In the genomic region with DNA sequence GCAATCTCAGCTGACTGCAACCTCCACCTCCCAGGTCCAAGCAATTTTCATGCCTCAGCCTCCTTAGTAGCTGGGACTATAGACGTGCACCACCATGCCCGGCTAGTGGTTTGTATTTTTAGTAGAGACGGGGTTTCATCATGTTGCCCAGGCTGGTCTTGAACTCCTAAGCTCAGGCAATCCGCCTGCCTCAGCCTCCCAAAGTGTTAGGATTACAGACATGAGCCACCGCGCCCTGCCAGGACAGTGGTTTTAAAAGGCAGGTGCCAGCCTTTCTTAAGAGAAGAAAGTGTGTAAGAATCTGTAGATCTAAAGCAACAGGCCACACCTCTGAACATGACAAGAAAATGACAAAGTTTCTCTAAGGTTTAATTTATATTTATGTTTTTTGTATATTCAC, we compare ENCODE assay signal across 8 cellular contexts. TPM values are rescaled to one million over a fixed set of nuclear protein-coding genes. Genes with fewer than 3 reads are reported as not detected.
DNase-seq lines count a peak whose midpoint lies in the region; ATAC-seq and TF ChIP-seq lines count a peak whose summit lies in the region.
"Not testable (repeated sequence)": the region's sequence is repeated elsewhere in the genome, so short reads cannot be mapped to it uniquely, and the experiment has no call there.

No MANE protein-coding gene starts in this region.

- not testable (repeated sequence) for H3K27me3 Mint-ChIP-seq in nephron (ENCODE audit: low read depth)

- in situ Hi-C loops in gastrocnemius medialis (cut with MboI; ENCODE audit: low sequenced_read_pairs in 4 of 4): loop anchor here in 3 of 4 donors (10.0 to 25.0 kb wide), 2 partner anchors 100 to 108 kb away; partner anchors contain the start of gene TBCD (in 3 of the 3)
- in situ Hi-C loops in transverse colon (cut with MboI; ENCODE audit: low pct_ligation_motif_present in 1 of 4, low pct_unique_long_range_greater_than_20kb in 1 of 4, low sequenced_read_pairs in 3 of 4): loop anchor here in 2 of 4 donors (10.0 to 25.0 kb wide), 2 partner anchors 108 to 110 kb away; partner anchors contain the start of gene TBCD (in 1 of the 2)

- ATAC-seq in left colon: peak; percentile 33
- not testable (repeated sequence) for ATAC-seq in gastrocnemius medialis

- H3K9me3 Mint-ChIP-seq in nephron: not testable (repeated sequence)

- peak overlapping the region in 2 of 3 experiments; percentile 20 to 36 for H3K27ac Mint-ChIP-seq in nephron

- 88 to 100% (median 92%) methylated on average over 4 to 6 of the region's 6 CpGs for WGBS in adrenal gland, 4 donors
- 68 to 84% methylated on average over 6 of the region's 6 CpGs for WGBS in esophagus squamous epithelium, 2 donors
- 61 to 90% methylated on average over 2 to 6 of the region's 6 CpGs for WGBS in transverse colon (ENCODE audit: low coverage in 1 of 2), 2 donors

- H3K4me3 ChIP-seq in NB4 (ENCODE audit: low read depth, low read length): peak overlapping the region; percentile 28
- not testable (repeated sequence) for H3K4me3 ChIP-seq in adrenal gland, esophagus squamous epithelium, gastrocnemius medialis
- H3K4me3 ChIP-seq in transverse colon: peak overlapping the region in 1 of 4 donors; percentile 22

- not testable (repeated sequence) for TF ChIP-seq POLR2A in NB4 (IDR thresholded peaks at IDR 0.05; ENCODE audit: extremely low read depth, insufficient read length); adrenal gland (IDR thresholded peaks at IDR 0.05); esophagus squamous epithelium (IDR thresholded peaks at IDR 0.05); gastrocnemius medialis (IDR thresholded peaks at IDR 0.05); transverse colon (IDR thresholded peaks at IDR 0.05)

- H3K4me1 ChIP-seq in adrenal gland (replicated peaks in 1 of 2) (peaks cover 5 to 19% of the 10 kb centered on the region in 2 donors), esophagus squamous epithelium (peaks cover 0 to 15% (median 0%) of the 10 kb centered on the region in 3 donors), transverse colon (peaks cover 10 to 25% (median 23%) of the 10 kb centered on the region in 4 donors)
- not testable (repeated sequence) for H3K4me1 ChIP-seq in gastrocnemius medialis

- TF ChIP-seq CTCF in 22Rv1 (IDR thresholded peaks at IDR 0.05); NB4 (IDR thresholded peaks at IDR 0.05; ENCODE audit: low read depth, low read length); adrenal gland (IDR thresholded peaks at IDR 0.05); esophagus squamous epithelium (IDR thresholded peaks at IDR 0.05); nephron (IDR thresholded peaks at IDR 0.05; ENCODE audit: unreplicated experiment in 3 of 3); gastrocnemius medialis (IDR thresholded peaks at IDR 0.05 in 4 of 5, conservative IDR thresholded peaks at IDR 0.05 in 1 of 5); transverse colon (IDR thresholded peaks at IDR 0.05): not testable (repeated sequence)

- TF ChIP-seq EP300 in transverse colon (IDR thresholded peaks at IDR 0.05; ENCODE audit: low read depth): not testable (repeated sequence)

- intact Hi-C loops in adrenal gland (cut with DNase I); esophagus squamous epithelium (cut with DNase I); left colon (cut with DNase I, micrococcal nuclease); gastrocnemius medialis (cut with DNase I; ENCODE audit: low total_unique reads); transverse colon (cut with DNase I; ENCODE audit: low total_unique reads): not testable (repeated sequence)

- not testable (repeated sequence) for H3K4me1 Mint-ChIP-seq in nephron

- peaks cover 18% of the 10 kb centered on the region for H3K36me3 Mint-ChIP-seq in nephron (ENCODE audit: low read depth)

- not testable (repeated sequence) for H3K36me3 ChIP-seq in adrenal gland (replicated peaks in 1 of 2); gastrocnemius medialis; transverse colon
- peaks cover 0 to 46% (median 0%) of the 10 kb centered on the region in 3 donors for H3K36me3 ChIP-seq in esophagus squamous epithelium

- H3K4me3 Mint-ChIP-seq in nephron: not testable (repeated sequence)

- H3K9me3 ChIP-seq in adrenal gland (replicated peaks in 1 of 3); esophagus squamous epithelium; gastrocnemius medialis; transverse colon: not testable (repeated sequence)

- H3K27ac ChIP-seq in 22Rv1 (peak overlapping the region; percentile 31; the same call in 1 of the 2 replicates), adrenal gland (peak overlapping the region; percentile 9 to 86 (median 67)), esophagus squamous epithelium (peak overlapping the region in 3 of 4 donors; percentile 48 to 70 (median 49)), gastrocnemius medialis (peak overlapping the region; percentile 34 to 54 (median 44)), transverse colon (peak overlapping the region; percentile 75 to 86 (median 83))

- DNase-seq in NB4 (ENCODE audit: low read depth); adrenal gland; esophagus squamous epithelium (lab: John Stamatoyannopoulos, UW); left colon; gastrocnemius medialis; transverse colon: not testable (repeated sequence)

- H3K27me3 ChIP-seq in adrenal gland, esophagus squamous epithelium, gastrocnemius medialis, transverse colon: not testable (repeated sequence)

RNA-seq across cellular contexts. Expression of gene WDR45B, which starts 6.4 kb away (rescaled TPM):
- total RNA-seq in adrenal gland: 100 to 1,000 TPM in 1 of 8 donors, 10 to 100 TPM in 7; 57.9 to 102 (median 74.6) TPM
- 10 to 100 TPM; 48.6 to 75.1 (median 71.4) TPM for polyA plus RNA-seq in adrenal gland
- 100 to 1,000 TPM in 1 of 4 donors, 10 to 100 TPM in 3; 85.1 to 104 (median 89.3) TPM for total RNA-seq in esophagus squamous epithelium
- total RNA-seq in left colon: 10 to 100 TPM; 67.1 to 77.9 TPM
- total RNA-seq in gastrocnemius medialis: 10 to 100 TPM; 28.0 to 39.2 (median 34.8) TPM
- total RNA-seq in transverse colon: 100 to 1,000 TPM in 1 of 4 donors, 10 to 100 TPM in 3; 68.1 to 108 (median 83.6) TPM

RNA-seq across cellular contexts. Expression of gene RAB40B, which starts 43.9 kb away (rescaled TPM):
- total RNA-seq in adrenal gland (10 to 100 TPM in 6 of 8 donors, 1 to 10 TPM in 2; 5.9 to 33.3 (median 14.0) TPM), esophagus squamous epithelium (10 to 100 TPM in 2 of 4 donors, 1 to 10 TPM in 2; 3.4 to 20.8 (median 9.8) TPM), left colon (10 to 100 TPM; 29.4 to 29.5 TPM), gastrocnemius medialis (10 to 100 TPM; 19.0 to 52.7 (median 24.4) TPM), transverse colon (10 to 100 TPM; 26.5 to 83.0 (median 59.6) TPM)
- polyA plus RNA-seq in adrenal gland: 10 to 100 TPM in 2 of 3 donors, 1 to 10 TPM in 1; 4.1 to 19.1 (median 16.8) TPM

Comparison
In these comparisons a context has a peak if more than half of its experiments do, and no peak if none do; other contexts are left out.
1. H3K27ac ChIP-seq: peak in every context shown above with its lines; median percentile 83 in transverse colon; 67 in adrenal gland; 49 in esophagus squamous epithelium; 44 in gastrocnemius medialis; 31 in 22Rv1.